Comparison of ENCODE assay signal across 28 cellular contexts in genomic region chr6:20808439-20808838, GRCh38.
"Had no signal": no experiment of that assay in that cellular context is flagged by ENCODE, and none has a peak within 500 bp of the region (broad histone marks: within the 10 kb centered on the region; RNA-seq: fewer than 3 reads in every experiment).

No MANE protein-coding gene starts in this region.

- H3K4me2 ChIP-seq: SK-N-SH had no signal

- H3K4me1 Mint-ChIP-seq: activated CD4-positive, alpha-beta T cell treated with anti-CD3 and anti-CD28 coated beads, Interleukin-2, amount 10 ng/mL, durations not matched to agents 24 days and 14 days; activated T-helper 17 cell treated with anti-CD3 and anti-CD28 coated beads, Interleukin-2, amount 50 U/mL, for 72 hours had no signal

- DNase-seq: activated CD4-positive, alpha-beta T cell treated with anti-CD3 and anti-CD28 coated beads, Interleukin-2, amount 10 ng/mL, durations not matched to agents 24 days and 14 days; activated CD4-positive, alpha-beta T cell treated with anti-CD3 and anti-CD28 coated beads, Interleukin-2, amount 50 U/mL, for 4 hours; activated CD8-positive, alpha-beta T cell treated with anti-CD3 and anti-CD28 coated beads for 36 hours; activated effector memory CD4-positive, alpha-beta T cell treated with anti-CD3 and anti-CD28 coated beads, Interleukin-2, amount 50 U/mL, for 16 hours; activated naive CD4-positive, alpha-beta T cell; activated naive CD4-positive, alpha-beta T cell treated with anti-CD3 and anti-CD28 coated beads, Interleukin-2, amount 50 U/mL, for 16 hours; activated naive CD8-positive, alpha-beta T cell treated with anti-CD3 and anti-CD28 coated beads for 36 hours; activated T-cell treated with anti-CD3 and anti-CD28 coated beads, Interleukin-2, amount 50 U/mL, for 1 hour; activated T-cell treated with anti-CD3 and anti-CD28 coated beads, Interleukin-2, amount 50 U/mL, for 72 hours; amniotic stem cell; aorta; brain microvascular endothelial cell; Kasumi-1; MG63; NCI-H1048; NCI-H1105 treated with DMSO at 0.1 percent for 48 hours; NCI-H1436; NCI-H1694 treated with DMSO at 0.1 percent for 48 hours; NCI-H2029; NCI-H345; NCI-H524 treated with DMSO at 0.1 percent for 48 hours; SHP77 treated with DMSO at 0.1 percent for 48 hours; SK-N-SH had no signal

- H3K27me3 ChIP-seq: brain microvascular endothelial cell, MG63, SJSA1 had no signal

- H3K27me3 Mint-ChIP-seq: activated CD4-positive, alpha-beta T cell treated with anti-CD3 and anti-CD28 coated beads, Interleukin-2, amount 10 ng/mL, durations not matched to agents 24 days and 14 days; activated CD8-positive, alpha-beta T cell treated with anti-CD3 and anti-CD28 coated beads for 36 hours; activated naive CD8-positive, alpha-beta T cell treated with anti-CD3 and anti-CD28 coated beads for 36 hours; activated T-helper 17 cell treated with anti-CD3 and anti-CD28 coated beads, Interleukin-2, amount 50 U/mL, for 72 hours had no signal

- H3K9me2 ChIP-seq: SK-N-SH had no signal

- H3K27ac Mint-ChIP-seq: activated CD4-positive, alpha-beta T cell treated with anti-CD3 and anti-CD28 coated beads, Interleukin-2, amount 10 ng/mL, durations not matched to agents 24 days and 14 days; activated CD8-positive, alpha-beta T cell treated with anti-CD3 and anti-CD28 coated beads for 36 hours; activated naive CD8-positive, alpha-beta T cell treated with anti-CD3 and anti-CD28 coated beads for 36 hours; activated T-helper 17 cell treated with anti-CD3 and anti-CD28 coated beads, Interleukin-2, amount 50 U/mL, for 72 hours; T-helper 1 cell treated with Interleukin-12 subunit alpha and Interleukin-12 subunit beta and Interleukin-4 antibody, amounts not matched to agents 30 μg/mL and 1 μg/mL, for 36 hours; T-helper 2 cell treated with Interferon-gamma antibody and Interleukin-4, amounts not matched to agents 5 μg/mL and 100 μg/mL, for 36 hours had no signal

- H3K9me3 ChIP-seq: MG63 had no signal

- ATAC-seq: activated CD8-positive, alpha-beta T cell treated with anti-CD3 and anti-CD28 coated beads for 36 hours; activated T-cell treated with anti-CD3 and anti-CD28 coated beads, Interleukin-2, amount 50 U/mL, for 72 hours; activated T-helper 17 cell treated with anti-CD3 and anti-CD28 coated beads, Interleukin-2, amount 50 U/mL, for 72 hours; Panc1 had no signal

- H3K4me3 ChIP-seq: MG63, SJSA1 had no signal

- H3K27ac ChIP-seq: brain microvascular endothelial cell, SJSA1 had no signal

- H3K4me3 Mint-ChIP-seq: activated CD4-positive, alpha-beta T cell treated with anti-CD3 and anti-CD28 coated beads, Interleukin-2, amount 10 ng/mL, durations not matched to agents 24 days and 14 days; activated CD8-positive, alpha-beta T cell treated with anti-CD3 and anti-CD28 coated beads for 36 hours; activated naive CD8-positive, alpha-beta T cell treated with anti-CD3 and anti-CD28 coated beads for 36 hours; activated T-cell treated with anti-CD3 and anti-CD28 coated beads, Interleukin-2, amount 50 U/mL, for 72 hours; activated T-helper 17 cell treated with anti-CD3 and anti-CD28 coated beads, Interleukin-2, amount 50 U/mL, for 72 hours; T-helper 1 cell treated with Interleukin-12 subunit alpha and Interleukin-12 subunit beta and Interleukin-4 antibody, amounts not matched to agents 30 μg/mL and 1 μg/mL, for 36 hours; T-helper 2 cell treated with Interferon-gamma antibody and Interleukin-4, amounts not matched to agents 5 μg/mL and 100 μg/mL, for 36 hours had no signal
